9 cellular contexts compared by ENCODE assay signal in the genomic region with DNA sequence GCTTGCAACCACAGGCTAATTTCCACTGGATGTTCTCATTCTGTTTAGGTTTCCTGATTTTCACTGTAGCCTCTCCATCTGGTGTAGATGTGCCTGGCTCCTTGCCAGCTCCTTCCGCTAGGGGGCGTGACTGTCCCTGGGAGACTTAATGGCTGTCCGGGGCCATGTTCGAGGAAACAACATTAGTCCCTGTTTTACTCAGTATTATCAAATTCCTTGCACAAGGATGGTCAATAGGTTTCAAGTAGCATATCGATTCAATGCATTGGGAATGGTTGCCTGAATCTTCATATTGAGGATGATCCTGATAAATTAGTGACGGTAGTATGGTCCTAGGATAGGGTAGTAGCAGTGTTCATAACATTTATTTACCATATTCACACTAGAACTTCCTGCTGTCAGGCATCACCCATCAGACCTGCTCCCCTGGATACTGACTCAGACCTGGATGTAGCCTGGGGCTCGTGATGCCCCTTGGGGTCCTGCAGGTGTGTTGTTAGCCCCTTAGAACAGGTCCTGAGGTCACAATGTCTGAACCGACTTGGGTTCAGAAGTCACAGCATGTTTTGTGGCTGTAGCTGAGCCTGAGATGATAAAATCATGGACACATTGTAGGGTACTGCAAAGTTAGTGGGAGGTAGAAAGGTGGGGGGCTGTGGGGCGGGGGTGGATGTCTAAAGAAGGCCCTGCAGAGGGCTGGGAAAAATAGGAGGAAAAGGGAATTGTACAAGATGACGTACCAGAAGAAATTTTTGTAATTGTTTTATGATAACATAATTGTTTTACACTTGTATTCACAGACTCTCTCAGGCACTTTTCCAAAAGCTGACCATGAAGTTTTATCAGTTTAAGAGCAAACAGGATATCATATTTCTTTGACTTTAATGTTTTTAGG. TPM values are rescaled to one million over a fixed set of nuclear protein-coding genes. Genes with fewer than 3 reads are reported as not detected.
DNase-seq lines count a peak whose midpoint lies in the region; ATAC-seq, FAIRE-seq and TF ChIP-seq lines count a peak whose summit lies in the region.
"Had no signal": no experiment of that assay in that cellular context is flagged by ENCODE, and none has a peak within 500 bp of the region (broad histone marks: within the 10 kb centered on the region; RNA-seq: fewer than 3 reads in every experiment).

No MANE protein-coding gene starts in this region.

- no peak overlapping the region for H3K4me2 ChIP-seq in GM23248 (ENCODE audit: unreplicated experiment)
- H3K4me2 ChIP-seq in GM12878 (ENCODE audit: control insufficient read depth, insufficient read depth), result no peak overlapping the region
- H3K4me2 ChIP-seq in HepG2 (ENCODE audit: low read depth, low read length), result peak overlapping the region; percentile 34

- no peaks in the 10 kb centered on the region for H3K36me3 ChIP-seq in GM23248 (ENCODE audit: low read depth)
- no peaks in the 10 kb centered on the region for H3K36me3 ChIP-seq in GM12878 (ENCODE audit: control insufficient read depth in 2 of 2, insufficient read depth in 2 of 2, low read length in 1 of 2)
- H3K36me3 ChIP-seq in HepG2 (replicated peaks in 1 of 2; ENCODE audit: control insufficient read depth in 1 of 2, insufficient read depth in 2 of 2, low read length in 2 of 2), result no peaks in the 10 kb centered on the region
- no peaks in the 10 kb centered on the region for H3K36me3 ChIP-seq in transverse colon

- no peaks in the 10 kb centered on the region for H3K9me3 ChIP-seq in GM23248 (ENCODE audit: low read depth)
- no peaks in the 10 kb centered on the region for H3K9me3 ChIP-seq in GM12878 (replicated peaks; ENCODE audit: control insufficient read depth, insufficient read depth, low read length)
- H3K9me3 ChIP-seq in HepG2 (ENCODE audit: low read length), result no peaks in the 10 kb centered on the region
- H3K9me3 ChIP-seq in transverse colon, result no peaks in the 10 kb centered on the region

- peak; percentile 18 to 67 (median 59) for TF ChIP-seq CTCF in GM12878 (IDR thresholded peaks at IDR 0.05 in 2 of 3, conservative IDR thresholded peaks at IDR 0.05 in 1 of 3; ENCODE audit: control insufficient read depth in 2 of 3, extremely low read depth in 1 of 3, insufficient read depth in 1 of 3, low read depth in 3 of 3, low read length in 3 of 3)
- peak; percentile 54 for TF ChIP-seq CTCF in HepG2 (CRISPR knock-in tag; IDR thresholded peaks at IDR 0.05)
- peak in 3 of 5 experiments; percentile 12 to 32 (median 26) for TF ChIP-seq CTCF in transverse colon (IDR thresholded peaks at IDR 0.05)

- H3K9me2 ChIP-seq in GM23248 (ENCODE audit: insufficient read depth), result no peaks in the 10 kb centered on the region

- no TSS peak for BruUV-seq in GM12878 (replicated peaks; lab: Mats Ljungman, UMichigan)
- no TSS peak for BruUV-seq in HepG2 (replicated peaks; lab: Mats Ljungman, UMichigan)

- no peak overlapping the region; the same call in 1 of the 2 replicates for H2AFZ ChIP-seq in GM23248
- no peak overlapping the region for H2AFZ ChIP-seq in GM12878 (ENCODE audit: control insufficient read depth, low read depth, low read length)
- peak overlapping the region; percentile 62 for H2AFZ ChIP-seq in HepG2 (ENCODE audit: low read length)

- POLR2A ChIA-PET in GM12878 (lab: Charles Lee) (interaction anchor here (0.5 kb wide), 1 partner anchor 284 kb away, joined by 4 read pairs; no protein-coding TSS in a partner anchor), HepG2 (lab: Yijun Ruan, JAX) (interaction anchor here (3.0 kb wide), 1 partner anchor 9 kb away, joined by 12 read pairs; the partner anchor contains the start of gene EXOC6)

- FAIRE-seq in GM12878 (lab: Jason Lieb, UNC) (no peak), HepG2 (lab: Jason Lieb, UNC) (no peak)
- FAIRE-seq: endometrium had no signal

- CTCF ChIA-PET in GM12878 (lab: Yijun Ruan, JAX) (interaction anchor here (0.8 to 3.4 kb wide), 11 partner anchors 8 to 265 kb away, joined by 3 to 19 read pairs (median 4); partner anchors contain the start of genes EXOC6 and IDE), HepG2 (lab: Yijun Ruan, JAX; ENCODE audit: low intra/inter-chr PET ratio, low total read pairs) (no interaction called here)

- DNase-seq in ACHN, result peak; percentile 14
- DNase-seq in GM23248, result peak; percentile 41
- DNase-seq in GM12878 (ENCODE audit: low read depth, low spot score), result no peak
- peak; percentile 34 for DNase-seq in HepG2 (ENCODE audit: low spot score)
- DNase-seq in transverse colon, result peak; percentile 68
- DNase-seq in caudate nucleus (lab: John Stamatoyannopoulos, UW), result no peak

- H3K4me3 ChIP-seq in GM23248 (no peak overlapping the region), GM12878 (no peak overlapping the region), HepG2 (replicated peaks in 1 of 3; ENCODE audit: insufficient read depth in 1 of 3, low read depth in 2 of 3, low read length in 3 of 3) (no peak overlapping the region), transverse colon (no peak overlapping the region)

- RAD21 ChIA-PET in GM12878 (lab: Charles Lee; ENCODE audit: unreplicated experiment), result interaction anchor here (0.6 to 0.8 kb wide), 2 partner anchors 49 to 240 kb away, joined by 4 read pairs; no protein-coding TSS in a partner anchor

- in situ Hi-C loops in ACHN (cut with HindIII; ENCODE audit: low pct_ligation_motif_present, low pct_unique_long_range_greater_than_20kb, low sequenced_read_pairs) (no loop called here), GM23248 (cut with MboI) (no loop called here), GM12878 (cut with MboI) (no loop called here), HepG2 (cut with HindIII; ENCODE audit: extremely low pct_ligation_motif_present, low pct_unique_long_range_greater_than_20kb) (no loop called here), transverse colon (cut with MboI; ENCODE audit: low pct_ligation_motif_present in 1 of 4, low pct_unique_long_range_greater_than_20kb in 1 of 4, low sequenced_read_pairs in 3 of 4) (no loop called here)

- SMC1A ChIA-PET in GM12878 (lab: Charles Lee; ENCODE audit: uncharacterized antibody, unreplicated experiment), result interaction anchor here (0.8 to 1.9 kb wide), 2 partner anchors 8 to 41 kb away, joined by 3 to 7 read pairs; partner anchors contain the start of gene EXOC6

- TF ChIP-seq EP300 in GM12878 (IDR thresholded peaks at IDR 0.05; ENCODE audit: borderline replicate concordance in 1 of 2, control insufficient read depth in 1 of 2, low read depth in 2 of 2, low read length in 2 of 2) (no peak), HepG2 (IDR thresholded peaks at IDR 0.05; ENCODE audit: low read depth in 2 of 2, low read length in 2 of 2) (no peak), HepG2 (CRISPR knock-in tag; IDR thresholded peaks at IDR 0.05; ENCODE audit: borderline replicate concordance) (no peak), transverse colon (IDR thresholded peaks at IDR 0.05; ENCODE audit: low read depth) (no peak)

- H4K20me1 ChIP-seq in GM23248 (ENCODE audit: insufficient read depth) (no peaks in the 10 kb centered on the region), GM12878 (ENCODE audit: control insufficient read depth, insufficient read depth) (no peaks in the 10 kb centered on the region), HepG2 (ENCODE audit: insufficient read depth, low read length) (no peaks in the 10 kb centered on the region)

- no peaks in the 10 kb centered on the region for H3F3A ChIP-seq in GM23248 (ENCODE audit: insufficient read depth)

- peak; percentile 30 for TF ChIP-seq RAD21 in GM12878 (IDR thresholded peaks at IDR 0.05; ENCODE audit: insufficient read depth, low read depth, low read length)
- no peak for TF ChIP-seq RAD21 in HepG2 (CRISPR knock-in tag; IDR thresholded peaks at IDR 0.05)

- WGBS in GM23248 (ENCODE audit: low coverage in 1 of 2, low lambda C conversion rate in 2 of 2, missing lambda C conversion rate in 2 of 2), 2 experiments, result 39 to 42% methylated on average over 9 to 10 of the region's 10 CpGs
- WGBS in GM12878 (ENCODE audit: insufficient coverage, insufficient replicate concordance, low lambda C conversion rate, missing lambda C conversion rate), result 33% methylated on average over 9 of the region's 10 CpGs
- 35% methylated on average over 10 of the region's 10 CpGs for WGBS in HepG2 (ENCODE audit: low lambda C conversion rate)
- WGBS in transverse colon (ENCODE audit: low coverage in 1 of 2), 2 donors, result 24 to 35% methylated on average over 7 to 10 of the region's 10 CpGs

- no peak overlapping the region for H3K9ac ChIP-seq in GM23248
- no peak overlapping the region for H3K9ac ChIP-seq in GM12878 (ENCODE audit: control insufficient read depth, insufficient read depth, low read length)
- H3K9ac ChIP-seq in HepG2 (ENCODE audit: insufficient read depth, low read depth, low read length), result no peak overlapping the region

- 0 out of 2 replicates have a peak, but pooled peaks cover 3% of the 10 kb centered on the region for H3K4me1 ChIP-seq in GM23248 (ENCODE audit: insufficient read depth)
- no peaks in the 10 kb centered on the region for H3K4me1 ChIP-seq in GM12878 (ENCODE audit: control insufficient read depth, insufficient read depth, low read length)
- peaks cover 36% of the 10 kb centered on the region for H3K4me1 ChIP-seq in HepG2 (ENCODE audit: insufficient read depth, low read length)
- peaks cover 0 to 7% (median 0%) of the 10 kb centered on the region in 4 donors for H3K4me1 ChIP-seq in transverse colon

- no peaks in the 10 kb centered on the region for H3K27me3 ChIP-seq in GM23248 (replicated peaks; ENCODE audit: insufficient read depth)
- H3K27me3 ChIP-seq in GM12878 (replicated peaks in 1 of 2; ENCODE audit: control insufficient read depth in 2 of 2, insufficient read depth in 2 of 2, low read length in 1 of 2), result no peaks in the 10 kb centered on the region
- 0 out of 5 replicates have a peak, but pooled peaks cover 0 to 5% of the 10 kb centered on the region in 2 experiments for H3K27me3 ChIP-seq in HepG2 (ENCODE audit: control insufficient read depth in 1 of 2, insufficient read depth in 2 of 2, low read length in 2 of 2)
- no peaks in the 10 kb centered on the region for H3K27me3 ChIP-seq in transverse colon

- intact Hi-C loops in GM12878 (cut with micrococcal nuclease; ENCODE audit: unreplicated experiment) (loop anchor here (10.0 kb wide), 1 partner anchor 245 kb away; the partner anchor contains the start of gene KIF11), HepG2 (cut with micrococcal nuclease; ENCODE audit: unreplicated experiment) (no loop called here), transverse colon (cut with DNase I; ENCODE audit: low total_unique reads) (no loop called here)

- no peak for TF ChIP-seq POLR2A in GM12878 (IDR thresholded peaks at IDR 0.05; ENCODE audit: low read depth, low read length)
- TF ChIP-seq POLR2A in HepG2 (IDR thresholded peaks at IDR 0.05; ENCODE audit: insufficient read depth in 1 of 2, low read depth in 2 of 2, low read length in 2 of 2), result no peak
- no peak for TF ChIP-seq POLR2A in transverse colon (IDR thresholded peaks at IDR 0.05)

- H3K79me2 ChIP-seq in GM23248 (ENCODE audit: insufficient read depth) (no peaks in the 10 kb centered on the region), GM12878 (ENCODE audit: control insufficient read depth, insufficient read depth, low read length) (no peaks in the 10 kb centered on the region), HepG2 (ENCODE audit: insufficient read depth, low read length) (no peaks in the 10 kb centered on the region)

- ATAC-seq in SK-N-SH treated with all-trans-retinoic acid at 6 μM for 48 hours (peak; percentile 34), GM12878 (peak; percentile 67), HepG2 (peak; percentile 71), GM21423 (IDR thresholded peaks at IDR 0.05; ENCODE audit: unreplicated experiment) (no peak)

- H3K27ac ChIP-seq in GM23248, result no peak overlapping the region
- H3K27ac ChIP-seq in GM12878 (ENCODE audit: control insufficient read depth, insufficient read depth), result no peak overlapping the region
- no peak overlapping the region for H3K27ac ChIP-seq in HepG2 (ENCODE audit: extremely low read length, insufficient read depth, low read length)
- peak overlapping the region in 1 of 4 donors; percentile 22 for H3K27ac ChIP-seq in transverse colon
- H3K27ac ChIP-seq in caudate nucleus (ENCODE audit: low read depth, low read length), result no peak overlapping the region

RNA-seq across cellular contexts. Expression of gene EXOC6, which starts 8.9 kb away (rescaled TPM):
- 2.0 and 3.4 TPM in 2 replicates for total RNA-seq in GM23248 (2014; rRNA removed; shearing (Covaris generic))
- polyA plus RNA-seq in GM23248 (2016; fragmentation: Nextera tagmentation; extraction: Ambion mirVana) (2.0 TPM in 2 replicates), GM12878 (2011; rRNA removed) (12.9 and 21.2 TPM in 2 replicates), GM12878 (2014; fragmentation: Illumina TruSeq; extraction: Trizol) (19.9 and 79.2 TPM in 2 replicates), GM12878 (2014; fragmentation: Nextera tagmentation; extraction: Ambion mirVana) (1 to 10 TPM; 8.2 to 8.4 TPM), GM12878 (2014; rRNA removed) (7.6 and 81.8 TPM in 2 replicates), GM12878 (2016; fragmentation: Nextera tagmentation; extraction: Ambion mirVana) (10 to 100 TPM; 13.0 to 13.6 TPM), HepG2 (2011; rRNA removed) (29.2 and 49.6 TPM in 2 replicates)
- total RNA-seq in GM12878 (2013; cell fraction: nucleolus; rRNA removed), result 19.4 and 64.2 TPM in 2 replicates
- total RNA-seq in GM12878 (2014; rRNA removed) (38.0 and 53.8 TPM in 2 replicates), GM12878 (2014; rRNA removed; fragmentation: Illumina TruSeq; extraction: Trizol) (20.6 and 25.2 TPM in 2 replicates), GM12878 (2021) (12.9 TPM in 2 replicates), HepG2 (2016; rRNA removed; fragmentation: Illumina TruSeq; extraction: Trizol) (22.2 and 48.7 TPM in 2 replicates), transverse colon (10 to 100 TPM in 3 of 4 donors, 1 to 10 TPM in 1; 1.9 to 13.1 (median 11.6) TPM)
- 1.9 TPM for polyA plus RNA-seq in GM12878 (2011; ENCODE audit: low read depth)
- polyA plus RNA-seq in GM12878 (2011; cell fraction: cytosol; rRNA removed), result 3.6 and 16.0 TPM in 2 replicates
- 3.3 and 5.0 TPM in 2 replicates for polyA plus RNA-seq in GM12878 (2011; cell fraction: nucleus; rRNA removed)
- 2.6 and 4.2 TPM in 2 replicates for polyA plus RNA-seq in GM12878 (2012)
- polyA minus RNA-seq in GM12878 (2011; rRNA and poly(A)+ RNA removed), result 7.3 and 34.6 TPM in 2 replicates
- 6.3 and 12.2 TPM in 2 replicates for polyA minus RNA-seq in GM12878 (2011; cell fraction: cytosol; rRNA and poly(A)+ RNA removed)
- 8.5 and 10.2 TPM in 2 replicates for polyA minus RNA-seq in GM12878 (2011; cell fraction: nucleus; rRNA and poly(A)+ RNA removed)
- total RNA-seq in HepG2 (2016; cell fraction: cytosol; rRNA removed; fragmentation: Illumina TruSeq; extraction: Trizol; ENCODE audit: low read depth), result 7.3 and 14.2 TPM in 2 replicates
- total RNA-seq in HepG2 (2016; cell fraction: insoluble cytoplasmic fraction; rRNA removed; fragmentation: Illumina TruSeq; extraction: Trizol), result 17.2 and 42.9 TPM in 2 replicates
- total RNA-seq in HepG2 (2016; cell fraction: membrane; rRNA removed; fragmentation: Illumina TruSeq; extraction: Trizol), result 6.2 and 7.0 TPM in 2 replicates
- total RNA-seq in HepG2 (2016; cell fraction: nucleus; rRNA removed; fragmentation: Illumina TruSeq; extraction: Trizol), result 18.5 and 31.1 TPM in 2 replicates
- 4.3 and 6.9 TPM in 2 replicates for polyA plus RNA-seq in HepG2 (2011; cell fraction: cytosol; rRNA removed)
- 15.2 and 18.0 TPM in 2 replicates for polyA plus RNA-seq in HepG2 (2011; cell fraction: nucleus; rRNA removed)
- polyA plus RNA-seq in HepG2 (2012), result 9.3 and 16.9 TPM in 2 replicates
- polyA plus RNA-seq in HepG2 (2016; cell fraction: cytosol; fragmentation: Illumina TruSeq; extraction: Trizol; ENCODE audit: low read depth), result 0.59 and 1.00 TPM in 2 replicates
- 17.7 and 18.9 TPM in 2 replicates for polyA plus RNA-seq in HepG2 (2016; cell fraction: insoluble cytoplasmic fraction; fragmentation: Illumina TruSeq; extraction: Trizol; ENCODE audit: low read depth)
- polyA plus RNA-seq in HepG2 (2016; cell fraction: membrane; fragmentation: Illumina TruSeq; extraction: Trizol; ENCODE audit: low read depth), result 1.8 and 2.2 TPM in 2 replicates
- polyA plus RNA-seq in HepG2 (2016; cell fraction: nucleus; fragmentation: Illumina TruSeq; extraction: Trizol; ENCODE audit: insufficient read depth, low read depth), result 10.8 and 12.2 TPM in 2 replicates
- 26.0 and 75.6 TPM in 2 replicates for polyA minus RNA-seq in HepG2 (2011; rRNA and poly(A)+ RNA removed; ENCODE audit: low replicate concordance)
- polyA minus RNA-seq in HepG2 (2011; cell fraction: cytosol; rRNA and poly(A)+ RNA removed), result 18.7 and 31.6 TPM in 2 replicates
- 48.2 and 49.5 TPM in 2 replicates for polyA minus RNA-seq in HepG2 (2011; cell fraction: nucleus; rRNA and poly(A)+ RNA removed)

Comparison
In these comparisons a context has a peak if more than half of its experiments do, and no peak if none do; other contexts are left out.
1. DNase-seq: peak in ACHN (single experiment), GM23248 (single experiment), HepG2 (single experiment) and transverse colon (single experiment); none in GM12878 (single experiment) and caudate nucleus (0 of 61).
2. Peak in every context shown above with its lines, with median percentiles within 50 percentile points of each other: CTCF ChIP-seq.